ENCODE assay signal across 1 cellular context in the genomic region with DNA sequence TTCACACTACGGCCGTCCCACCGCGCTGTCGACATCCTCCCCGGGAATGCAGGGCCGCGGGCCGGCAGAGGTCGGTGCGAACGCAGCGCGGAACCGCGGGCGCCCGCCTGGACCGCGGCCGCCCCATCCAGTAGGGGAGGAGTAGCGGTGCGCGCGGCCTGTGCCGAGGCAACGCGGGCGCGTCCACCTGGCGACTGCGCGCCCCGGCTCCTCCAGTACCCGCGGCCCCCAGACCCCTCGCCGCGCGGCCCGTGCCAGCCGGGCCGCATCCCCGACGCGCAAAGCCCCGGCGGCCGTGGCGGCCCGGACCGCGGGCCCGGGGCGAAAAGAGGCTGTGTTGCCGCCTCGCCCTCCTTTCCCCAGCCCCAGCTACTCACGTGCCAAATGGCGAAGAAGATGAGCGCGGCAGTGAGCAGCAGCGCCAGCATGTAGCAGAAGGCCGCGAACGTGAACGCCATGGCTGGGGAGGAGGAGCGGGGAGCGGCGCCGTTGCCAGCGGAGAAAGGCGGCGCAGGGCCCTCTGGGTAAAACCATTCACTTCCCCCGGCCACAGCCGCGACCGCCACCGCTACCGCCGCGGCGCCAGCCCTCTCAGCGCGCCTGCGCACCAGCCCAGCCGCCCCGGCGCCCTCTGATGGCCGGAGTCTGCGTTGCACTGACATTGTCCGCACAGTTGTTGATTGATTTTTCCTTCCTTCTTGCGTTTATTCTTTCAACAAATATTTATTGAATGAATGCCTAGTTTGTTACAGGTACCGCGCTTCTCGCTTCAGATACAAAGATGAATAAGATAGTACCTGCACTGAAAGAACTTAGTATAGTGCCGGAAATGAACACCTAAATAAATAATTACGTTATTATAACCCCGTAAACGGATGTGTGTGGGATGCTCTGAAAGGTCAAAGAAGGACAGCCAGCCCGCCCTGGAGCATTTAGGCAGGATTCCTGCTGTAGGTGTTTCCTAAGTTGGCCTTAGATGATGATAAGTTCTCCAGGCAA.
TF ChIP-seq lines count a peak whose summit lies in the region.

A gene (minus strand): TSS at position 505 of the 999 bp plus-strand sequence. CDS start 47 bp downstream, at position 458.

TF ChIP-seq in HepG2, 621 proteins besides CTCF, POLR2A, EP300 and RAD21 (continued from another document and continues in another):
- TF ChIP-seq, protein P1, sequence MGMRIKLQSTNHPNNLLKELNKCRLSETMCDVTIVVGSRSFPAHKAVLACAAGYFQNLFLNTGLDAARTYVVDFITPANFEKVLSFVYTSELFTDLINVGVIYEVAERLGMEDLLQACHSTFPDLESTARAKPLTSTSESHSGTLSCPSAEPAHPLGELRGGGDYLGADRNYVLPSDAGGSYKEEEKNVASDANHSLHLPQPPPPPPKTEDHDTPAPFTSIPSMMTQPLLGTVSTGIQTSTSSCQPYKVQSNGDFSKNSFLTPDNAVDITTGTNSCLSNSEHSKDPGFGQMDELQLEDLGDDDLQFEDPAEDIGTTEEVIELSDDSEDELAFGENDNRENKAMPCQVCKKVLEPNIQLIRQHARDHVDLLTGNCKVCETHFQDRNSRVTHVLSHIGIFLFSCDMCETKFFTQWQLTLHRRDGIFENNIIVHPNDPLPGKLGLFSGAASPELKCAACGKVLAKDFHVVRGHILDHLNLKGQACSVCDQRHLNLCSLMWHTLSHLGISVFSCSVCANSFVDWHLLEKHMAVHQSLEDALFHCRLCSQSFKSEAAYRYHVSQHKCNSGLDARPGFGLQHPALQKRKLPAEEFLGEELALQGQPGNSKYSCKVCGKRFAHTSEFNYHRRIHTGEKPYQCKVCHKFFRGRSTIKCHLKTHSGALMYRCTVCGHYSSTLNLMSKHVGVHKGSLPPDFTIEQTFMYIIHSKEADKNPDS (CRISPR knock-in tag; IDR thresholded peaks at IDR 0.05): no peak
- TF ChIP-seq PAX8 (CRISPR knock-in tag; IDR thresholded peaks at IDR 0.05; ENCODE audit: borderline replicate concordance): no peak
- no peak for TF ChIP-seq NFE2 (CRISPR knock-in tag; IDR thresholded peaks at IDR 0.05)
- TF ChIP-seq, protein P2, sequence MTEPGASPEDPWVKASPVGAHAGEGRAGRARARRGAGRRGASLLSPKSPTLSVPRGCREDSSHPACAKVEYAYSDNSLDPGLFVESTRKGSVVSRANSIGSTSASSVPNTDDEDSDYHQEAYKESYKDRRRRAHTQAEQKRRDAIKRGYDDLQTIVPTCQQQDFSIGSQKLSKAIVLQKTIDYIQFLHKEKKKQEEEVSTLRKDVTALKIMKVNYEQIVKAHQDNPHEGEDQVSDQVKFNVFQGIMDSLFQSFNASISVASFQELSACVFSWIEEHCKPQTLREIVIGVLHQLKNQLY (CRISPR knock-in tag; IDR thresholded peaks at IDR 0.05): peak; percentile 35; the same call in 1 of the 2 replicates
- TF ChIP-seq, protein P3, sequence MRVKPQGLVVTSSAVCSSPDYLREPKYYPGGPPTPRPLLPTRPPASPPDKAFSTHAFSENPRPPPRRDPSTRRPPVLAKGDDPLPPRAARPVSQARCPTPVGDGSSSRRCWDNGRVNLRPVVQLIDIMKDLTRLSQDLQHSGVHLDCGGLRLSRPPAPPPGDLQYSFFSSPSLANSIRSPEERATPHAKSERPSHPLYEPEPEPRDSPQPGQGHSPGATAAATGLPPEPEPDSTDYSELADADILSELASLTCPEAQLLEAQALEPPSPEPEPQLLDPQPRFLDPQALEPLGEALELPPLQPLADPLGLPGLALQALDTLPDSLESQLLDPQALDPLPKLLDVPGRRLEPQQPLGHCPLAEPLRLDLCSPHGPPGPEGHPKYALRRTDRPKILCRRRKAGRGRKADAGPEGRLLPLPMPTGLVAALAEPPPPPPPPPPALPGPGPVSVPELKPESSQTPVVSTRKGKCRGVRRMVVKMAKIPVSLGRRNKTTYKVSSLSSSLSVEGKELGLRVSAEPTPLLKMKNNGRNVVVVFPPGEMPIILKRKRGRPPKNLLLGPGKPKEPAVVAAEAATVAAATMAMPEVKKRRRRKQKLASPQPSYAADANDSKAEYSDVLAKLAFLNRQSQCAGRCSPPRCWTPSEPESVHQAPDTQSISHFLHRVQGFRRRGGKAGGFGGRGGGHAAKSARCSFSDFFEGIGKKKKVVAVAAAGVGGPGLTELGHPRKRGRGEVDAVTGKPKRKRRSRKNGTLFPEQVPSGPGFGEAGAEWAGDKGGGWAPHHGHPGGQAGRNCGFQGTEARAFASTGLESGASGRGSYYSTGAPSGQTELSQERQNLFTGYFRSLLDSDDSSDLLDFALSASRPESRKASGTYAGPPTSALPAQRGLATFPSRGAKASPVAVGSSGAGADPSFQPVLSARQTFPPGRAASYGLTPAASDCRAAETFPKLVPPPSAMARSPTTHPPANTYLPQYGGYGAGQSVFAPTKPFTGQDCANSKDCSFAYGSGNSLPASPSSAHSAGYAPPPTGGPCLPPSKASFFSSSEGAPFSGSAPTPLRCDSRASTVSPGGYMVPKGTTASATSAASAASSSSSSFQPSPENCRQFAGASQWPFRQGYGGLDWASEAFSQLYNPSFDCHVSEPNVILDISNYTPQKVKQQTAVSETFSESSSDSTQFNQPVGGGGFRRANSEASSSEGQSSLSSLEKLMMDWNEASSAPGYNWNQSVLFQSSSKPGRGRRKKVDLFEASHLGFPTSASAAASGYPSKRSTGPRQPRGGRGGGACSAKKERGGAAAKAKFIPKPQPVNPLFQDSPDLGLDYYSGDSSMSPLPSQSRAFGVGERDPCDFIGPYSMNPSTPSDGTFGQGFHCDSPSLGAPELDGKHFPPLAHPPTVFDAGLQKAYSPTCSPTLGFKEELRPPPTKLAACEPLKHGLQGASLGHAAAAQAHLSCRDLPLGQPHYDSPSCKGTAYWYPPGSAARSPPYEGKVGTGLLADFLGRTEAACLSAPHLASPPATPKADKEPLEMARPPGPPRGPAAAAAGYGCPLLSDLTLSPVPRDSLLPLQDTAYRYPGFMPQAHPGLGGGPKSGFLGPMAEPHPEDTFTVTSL (CRISPR knock-in tag; IDR thresholded peaks at IDR 0.05; ENCODE audit: borderline replicate concordance): 0 out of 2 replicates have a peak, but pooled peaks have one; percentile 19
- TF ChIP-seq, protein P4, sequence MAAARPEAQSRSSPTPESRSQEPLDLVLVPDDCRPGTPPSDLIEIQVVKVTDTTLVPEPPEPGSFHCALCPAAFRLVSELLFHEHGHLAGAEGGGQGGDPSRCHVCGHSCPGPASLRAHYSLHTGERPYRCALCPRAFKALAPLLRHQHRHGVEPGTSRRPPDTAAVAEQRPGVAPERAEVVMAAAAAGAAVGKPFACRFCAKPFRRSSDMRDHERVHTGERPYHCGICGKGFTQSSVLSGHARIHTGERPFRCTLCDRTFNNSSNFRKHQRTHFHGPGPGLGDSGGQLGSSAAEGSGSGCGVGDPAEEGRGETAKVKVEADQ (CRISPR knock-in tag; IDR thresholded peaks at IDR 0.05; ENCODE audit: borderline replicate concordance): 0 out of 2 replicates have a peak, but pooled peaks have one; percentile 34
- TF ChIP-seq KAT7 (CRISPR knock-in tag; IDR thresholded peaks at IDR 0.05; ENCODE audit: borderline replicate concordance): peak; percentile 79
- no peak for TF ChIP-seq ZNF782 (CRISPR knock-in tag; IDR thresholded peaks at IDR 0.05; ENCODE audit: borderline replicate concordance)
- no peak for TF ChIP-seq ZNF660 (CRISPR knock-in tag; IDR thresholded peaks at IDR 0.05; ENCODE audit: borderline replicate concordance, low read depth)
- TF ChIP-seq PAF1 (CRISPR knock-in tag; IDR thresholded peaks at IDR 0.05): no peak
- TF ChIP-seq, protein P5, sequence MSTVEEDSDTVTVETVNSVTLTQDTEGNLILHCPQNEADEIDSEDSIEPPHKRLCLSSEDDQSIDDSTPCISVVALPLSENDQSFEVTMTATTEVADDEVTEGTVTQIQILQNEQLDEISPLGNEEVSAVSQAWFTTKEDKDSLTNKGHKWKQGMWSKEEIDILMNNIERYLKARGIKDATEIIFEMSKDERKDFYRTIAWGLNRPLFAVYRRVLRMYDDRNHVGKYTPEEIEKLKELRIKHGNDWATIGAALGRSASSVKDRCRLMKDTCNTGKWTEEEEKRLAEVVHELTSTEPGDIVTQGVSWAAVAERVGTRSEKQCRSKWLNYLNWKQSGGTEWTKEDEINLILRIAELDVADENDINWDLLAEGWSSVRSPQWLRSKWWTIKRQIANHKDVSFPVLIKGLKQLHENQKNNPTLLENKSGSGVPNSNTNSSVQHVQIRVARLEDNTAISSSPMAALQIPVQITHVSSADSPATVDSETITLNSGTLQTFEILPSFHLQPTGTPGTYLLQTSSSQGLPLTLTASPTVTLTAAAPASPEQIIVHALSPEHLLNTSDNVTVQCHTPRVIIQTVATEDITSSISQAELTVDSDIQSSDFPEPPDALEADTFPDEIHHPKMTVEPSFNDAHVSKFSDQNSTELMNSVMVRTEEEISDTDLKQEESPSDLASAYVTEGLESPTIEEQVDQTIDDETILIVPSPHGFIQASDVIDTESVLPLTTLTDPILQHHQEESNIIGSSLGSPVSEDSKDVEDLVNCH (CRISPR knock-in tag; IDR thresholded peaks at IDR 0.05): no peak
- TF ChIP-seq KLF15 (CRISPR knock-in tag; IDR thresholded peaks at IDR 0.05; ENCODE audit: borderline replicate concordance): no peak
- TF ChIP-seq, protein P6, sequence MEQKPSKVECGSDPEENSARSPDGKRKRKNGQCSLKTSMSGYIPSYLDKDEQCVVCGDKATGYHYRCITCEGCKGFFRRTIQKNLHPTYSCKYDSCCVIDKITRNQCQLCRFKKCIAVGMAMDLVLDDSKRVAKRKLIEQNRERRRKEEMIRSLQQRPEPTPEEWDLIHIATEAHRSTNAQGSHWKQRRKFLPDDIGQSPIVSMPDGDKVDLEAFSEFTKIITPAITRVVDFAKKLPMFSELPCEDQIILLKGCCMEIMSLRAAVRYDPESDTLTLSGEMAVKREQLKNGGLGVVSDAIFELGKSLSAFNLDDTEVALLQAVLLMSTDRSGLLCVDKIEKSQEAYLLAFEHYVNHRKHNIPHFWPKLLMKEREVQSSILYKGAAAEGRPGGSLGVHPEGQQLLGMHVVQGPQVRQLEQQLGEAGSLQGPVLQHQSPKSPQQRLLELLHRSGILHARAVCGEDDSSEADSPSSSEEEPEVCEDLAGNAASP (CRISPR knock-in tag; IDR thresholded peaks at IDR 0.05; ENCODE audit: borderline replicate concordance): peak; percentile 79; the same call in 1 of the 2 replicates
- TF ChIP-seq FOXJ3 (CRISPR knock-in tag; IDR thresholded peaks at IDR 0.05; ENCODE audit: borderline replicate concordance): 0 out of 2 replicates have a peak, but pooled peaks have one; percentile 26
- TF ChIP-seq ZBTB7B (CRISPR knock-in tag; IDR thresholded peaks at IDR 0.05): no peak
- peak; percentile 88 for TF ChIP-seq ZNF891 (CRISPR knock-in tag; IDR thresholded peaks at IDR 0.05)
- TF ChIP-seq SUZ12 (IDR thresholded peaks at IDR 0.05; ENCODE audit: low read depth, low read length): peak; percentile 9; the same call in 1 of the 2 replicates
- peak; percentile 98 for TF ChIP-seq RBFOX2 (IDR thresholded peaks at IDR 0.05; ENCODE audit: low read depth, low read length)
- TF ChIP-seq ZFP41 (CRISPR knock-in tag; IDR thresholded peaks at IDR 0.05; ENCODE audit: borderline replicate concordance): no peak
- no peak for TF ChIP-seq ZNF564 (CRISPR knock-in tag; IDR thresholded peaks at IDR 0.05)
- no peak for TF ChIP-seq KLF13 (CRISPR knock-in tag; IDR thresholded peaks at IDR 0.05)
- TF ChIP-seq, protein P7, sequence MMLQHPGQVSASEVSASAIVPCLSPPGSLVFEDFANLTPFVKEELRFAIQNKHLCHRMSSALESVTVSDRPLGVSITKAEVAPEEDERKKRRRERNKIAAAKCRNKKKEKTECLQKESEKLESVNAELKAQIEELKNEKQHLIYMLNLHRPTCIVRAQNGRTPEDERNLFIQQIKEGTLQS (CRISPR knock-in tag; IDR thresholded peaks at IDR 0.05): 0 out of 2 replicates have a peak, but pooled peaks have one; percentile 32
- peak; percentile 85 for TF ChIP-seq NR2C2 (CRISPR knock-in tag; IDR thresholded peaks at IDR 0.05; ENCODE audit: borderline replicate concordance)
- TF ChIP-seq, protein P8, sequence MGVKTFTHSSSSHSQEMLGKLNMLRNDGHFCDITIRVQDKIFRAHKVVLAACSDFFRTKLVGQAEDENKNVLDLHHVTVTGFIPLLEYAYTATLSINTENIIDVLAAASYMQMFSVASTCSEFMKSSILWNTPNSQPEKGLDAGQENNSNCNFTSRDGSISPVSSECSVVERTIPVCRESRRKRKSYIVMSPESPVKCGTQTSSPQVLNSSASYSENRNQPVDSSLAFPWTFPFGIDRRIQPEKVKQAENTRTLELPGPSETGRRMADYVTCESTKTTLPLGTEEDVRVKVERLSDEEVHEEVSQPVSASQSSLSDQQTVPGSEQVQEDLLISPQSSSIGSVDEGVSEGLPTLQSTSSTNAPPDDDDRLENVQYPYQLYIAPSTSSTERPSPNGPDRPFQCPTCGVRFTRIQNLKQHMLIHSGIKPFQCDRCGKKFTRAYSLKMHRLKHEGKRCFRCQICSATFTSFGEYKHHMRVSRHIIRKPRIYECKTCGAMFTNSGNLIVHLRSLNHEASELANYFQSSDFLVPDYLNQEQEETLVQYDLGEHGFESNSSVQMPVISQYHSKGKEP (CRISPR knock-in tag; IDR thresholded peaks at IDR 0.05): no peak
- TF ChIP-seq RBM22 (optimal IDR thresholded peaks at IDR 0.05; ENCODE audit: low read length): no peak
- TF ChIP-seq, protein P9, sequence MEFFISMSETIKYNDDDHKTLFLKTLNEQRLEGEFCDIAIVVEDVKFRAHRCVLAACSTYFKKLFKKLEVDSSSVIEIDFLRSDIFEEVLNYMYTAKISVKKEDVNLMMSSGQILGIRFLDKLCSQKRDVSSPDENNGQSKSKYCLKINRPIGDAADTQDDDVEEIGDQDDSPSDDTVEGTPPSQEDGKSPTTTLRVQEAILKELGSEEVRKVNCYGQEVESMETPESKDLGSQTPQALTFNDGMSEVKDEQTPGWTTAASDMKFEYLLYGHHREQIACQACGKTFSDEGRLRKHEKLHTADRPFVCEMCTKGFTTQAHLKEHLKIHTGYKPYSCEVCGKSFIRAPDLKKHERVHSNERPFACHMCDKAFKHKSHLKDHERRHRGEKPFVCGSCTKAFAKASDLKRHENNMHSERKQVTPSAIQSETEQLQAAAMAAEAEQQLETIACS (CRISPR knock-in tag; IDR thresholded peaks at IDR 0.05): peak; percentile 91
- peak; percentile 50; the same call in 1 of the 2 replicates for TF ChIP-seq FOXK1 (CRISPR knock-in tag; IDR thresholded peaks at IDR 0.05; ENCODE audit: borderline replicate concordance, low read depth)
- TF ChIP-seq, protein P10, sequence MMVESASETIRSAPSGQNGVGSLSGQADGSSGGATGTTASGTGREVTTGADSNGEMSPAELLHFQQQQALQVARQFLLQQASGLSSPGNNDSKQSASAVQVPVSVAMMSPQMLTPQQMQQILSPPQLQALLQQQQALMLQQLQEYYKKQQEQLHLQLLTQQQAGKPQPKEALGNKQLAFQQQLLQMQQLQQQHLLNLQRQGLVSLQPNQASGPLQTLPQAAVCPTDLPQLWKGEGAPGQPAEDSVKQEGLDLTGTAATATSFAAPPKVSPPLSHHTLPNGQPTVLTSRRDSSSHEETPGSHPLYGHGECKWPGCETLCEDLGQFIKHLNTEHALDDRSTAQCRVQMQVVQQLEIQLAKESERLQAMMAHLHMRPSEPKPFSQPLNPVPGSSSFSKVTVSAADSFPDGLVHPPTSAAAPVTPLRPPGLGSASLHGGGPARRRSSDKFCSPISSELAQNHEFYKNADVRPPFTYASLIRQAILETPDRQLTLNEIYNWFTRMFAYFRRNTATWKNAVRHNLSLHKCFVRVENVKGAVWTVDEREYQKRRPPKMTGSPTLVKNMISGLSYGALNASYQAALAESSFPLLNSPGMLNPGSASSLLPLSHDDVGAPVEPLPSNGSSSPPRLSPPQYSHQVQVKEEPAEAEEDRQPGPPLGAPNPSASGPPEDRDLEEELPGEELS (CRISPR knock-in tag; IDR thresholded peaks at IDR 0.05): peak; percentile 61; the same call in 1 of the 2 replicates
- peak; percentile 60; the same call in 1 of the 2 replicates for TF ChIP-seq GTF2F1 (IDR thresholded peaks at IDR 0.05; ENCODE audit: low read length)
- TF ChIP-seq CCAR2 (optimal IDR thresholded peaks at IDR 0.05; ENCODE audit: low read depth, low read length): no peak
- TF ChIP-seq MAFK (conservative IDR thresholded peaks at IDR 0.05 in 1 of 2, IDR thresholded peaks at IDR 0.05 in 1 of 2; ENCODE audit: low read length in 2 of 2): no peak
- TF ChIP-seq ZKSCAN8 (CRISPR knock-in tag; IDR thresholded peaks at IDR 0.05; ENCODE audit: borderline replicate concordance): 0 out of 2 replicates have a peak, but pooled peaks have one; percentile 32
- no peak for TF ChIP-seq CHD2 (IDR thresholded peaks at IDR 0.05; ENCODE audit: low read depth, low read length)
